24 cellular contexts compared by ENCODE assay signal in the genomic region with DNA sequence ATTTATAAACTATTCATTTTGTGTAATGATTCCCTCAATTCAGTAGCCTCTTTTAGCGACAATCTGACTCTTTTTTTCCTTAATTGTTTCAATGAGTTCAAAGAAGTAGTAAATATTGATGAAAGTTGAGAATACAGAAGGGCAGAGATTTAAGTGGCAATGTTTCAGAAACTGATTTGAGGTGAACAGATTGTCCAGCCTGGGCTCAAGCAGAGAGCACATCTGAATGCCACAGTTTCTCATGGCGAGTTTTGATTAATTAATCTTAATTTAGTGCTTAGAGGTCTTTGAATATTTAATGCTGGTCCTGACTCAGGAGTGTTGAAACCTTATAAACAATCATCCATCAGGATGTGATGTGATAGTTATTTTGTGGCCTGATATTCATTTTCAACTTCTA.
A peak's percentile ranks its signal among the peaks of the same experiment; 100 is the strongest.
DNase-seq lines count a peak whose midpoint lies in the region; ATAC-seq, FAIRE-seq and TF ChIP-seq lines count a peak whose summit lies in the region.
"Had no signal": no experiment of that assay in that cellular context is flagged by ENCODE, and none has a peak within 500 bp of the region (broad histone marks: within the 10 kb centered on the region; RNA-seq: fewer than 3 reads in every experiment).

No MANE protein-coding gene starts in this region.

- intact Hi-C loops in ovary (cut with DNase I): no loop called here

- H3K9me3 ChIP-seq in ovary: no peaks in the 10 kb centered on the region
- H3K9me3 ChIP-seq: BE2C, BLaER1 had no signal

- no peak overlapping the region for H3K4me3 ChIP-seq in ovary
- H3K4me3 ChIP-seq: BLaER1 had no signal

- TF ChIP-seq POLR2A in H54 (IDR thresholded peaks at IDR 0.05; ENCODE audit: low read depth, low read length) (no peak), ovary (IDR thresholded peaks at IDR 0.05) (no peak)

- ATAC-seq in HG03175 (IDR thresholded peaks at IDR 0.05; ENCODE audit: unreplicated experiment): no peak

- H3K27ac ChIP-seq in ovary: no peak overlapping the region
- H3K27ac ChIP-seq: BLaER1 had no signal

- no peak for TF ChIP-seq CTCF in ovary (IDR thresholded peaks at IDR 0.05)

- 71 to 75% (median 72%) methylated on average over 2 of the region's 2 CpGs for WGBS in ovary, 3 donors

- no peaks in the 10 kb centered on the region for H3K36me3 ChIP-seq in ovary
- H3K36me3 ChIP-seq: BE2C, BLaER1 had no signal

- no peak for TF ChIP-seq EP300 in ovary (IDR thresholded peaks at IDR 0.05)

- H3K27me3 ChIP-seq in ovary: no peaks in the 10 kb centered on the region
- H3K27me3 ChIP-seq: BE2C, BLaER1 had no signal

- no peaks in the 10 kb centered on the region for H3K4me1 ChIP-seq in ovary (ENCODE audit: insufficient read depth)
- H3K4me1 ChIP-seq: BE2C, BLaER1 had no signal

- peak; percentile 83 for DNase-seq in G401 (ENCODE audit: low spot score)
- DNase-seq in H54 (ENCODE audit: insufficient read length, low spot score): no peak
- peak; percentile 23 for DNase-seq in NCI-H69 (lab: John Stamatoyannopoulos, UW)
- peak; percentile 20 for DNase-seq in cerebellum (ENCODE audit: low spot score)
- DNase-seq in kidney glomerular epithelial cell (lab: John Stamatoyannopoulos, UW): no peak
- DNase-seq in ovary: no peak
- DNase-seq: 8988T; ACHN; BE2C; CD4-positive, alpha-beta memory T cell; CD4-positive, CD25-positive, alpha-beta regulatory T cell; CD8-positive, alpha-beta memory T cell; COR-L47; DMS 273 treated with DMSO at 0.1 percent for 48 hours; DMS153; DMS79; DND-41; EL; GF-D8 had no signal

- in situ Hi-C loops in G401 (cut with HindIII; ENCODE audit: low sequenced_read_pairs): no loop called here

- peak; percentile 67 for FAIRE-seq in H54 (lab: Jason Lieb, UNC)
- FAIRE-seq: G401.6, GM12891, GM19239 had no signal

Comparison
In these comparisons a context has a peak if more than half of its experiments do, and no peak if none do; other contexts are left out.
1. DNase-seq: peak in G401 (single experiment), NCI-H69 (single experiment) and cerebellum (single experiment); none in H54 (single experiment), kidney glomerular epithelial cell (single experiment) and ovary (0 of 5).